In genomic region chr19:48511800-48512503, GRCh38 we compare ENCODE assay signal across 8 cellular contexts. TPM values are rescaled to one million over a fixed set of nuclear protein-coding genes. Genes with fewer than 3 reads are reported as not detected.
DNase-seq lines count a peak whose midpoint lies in the region; ATAC-seq, FAIRE-seq and TF ChIP-seq lines count a peak whose summit lies in the region.

Gene LMTK3 (minus strand): TSS chr19:48511835. CDS start chr19:48511576, 259 bp downstream.

- H3K9me3 Mint-ChIP-seq in CD14-positive monocyte (peaks cover 0 to 9% (median 6%) of the 10 kb centered on the region in 7 donors), activated B cell treated with CpG ODN at 0.5 μM for 24 hours (no peaks in the 10 kb centered on the region), naive B cell (no peaks in the 10 kb centered on the region)

- H3K9me3 ChIP-seq in Loucy (ENCODE audit: insufficient read depth, low read depth, low read length) (no peaks in the 10 kb centered on the region), stomach (no peaks in the 10 kb centered on the region)

- H3F3A ChIP-seq in Loucy (ENCODE audit: low read depth), result no peaks in the 10 kb centered on the region

- H3K4me2 ChIP-seq in Loucy (ENCODE audit: low read depth, low read length, poor library complexity, severe bottlenecking), result peak within 1 kb of the TSS; percentile 72

- no peaks in the 10 kb centered on the region for H3K9me2 ChIP-seq in Loucy (replicated peaks; ENCODE audit: low read depth, low read length)

- H3K36me3 ChIP-seq in Loucy (ENCODE audit: insufficient read depth, low read length) (no peaks in the 10 kb centered on the region), stomach (no peaks in the 10 kb centered on the region)

- intact Hi-C loops in CD14-positive monocyte (cut with micrococcal nuclease) (no loop called here), activated B cell treated with CpG ODN at 0.5 μM for 24 hours (cut with micrococcal nuclease) (loop anchor here (5.0 to 10.0 kb wide), 4 partner anchors 120 to 323 kb away; partner anchors contain the start of genes CARD8, GRIN2D, HSD17B14 and IZUMO1), stomach (cut with DNase I; ENCODE audit: low total_unique reads) (no loop called here)

- H3K27me3 ChIP-seq in Loucy (ENCODE audit: insufficient read depth, low read length, poor library complexity, severe bottlenecking) (no peaks in the 10 kb centered on the region), stomach (peaks cover 17 to 47% (median 27%) of the 10 kb centered on the region in 3 donors)

- H3K4me1 ChIP-seq in Loucy (ENCODE audit: insufficient read depth, low read length, poor library complexity, severe bottlenecking), result no peaks in the 10 kb centered on the region
- peaks cover 20 to 39% (median 31%) of the 10 kb centered on the region in 4 donors for H3K4me1 ChIP-seq in stomach

- DNase-seq in CD14-positive monocyte (ENCODE audit: low spot score) (no peak), activated B cell treated with CpG ODN at 0.5 μM for 24 hours (no peak), caudate nucleus (lab: John Stamatoyannopoulos, UW) (peak; percentile 30 to 97 (median 88)), naive B cell (no peak), stomach (no peak), RCC 7860 (ENCODE audit: low spot score) (no peak)

- WGBS in stomach, 5 donors, result 3 to 13% (median 10%) methylated on average over 13 to 32 of the region's 32 CpGs

- peak within 1 kb of the TSS; percentile 60; the same call in 1 of the 2 replicates for H2AFZ ChIP-seq in Loucy (ENCODE audit: low read length)

- TF ChIP-seq CTCF in CD14-positive monocyte (IDR thresholded peaks at IDR 0.05) (no peak), Loucy (conservative IDR thresholded peaks at IDR 0.05; ENCODE audit: low read length) (no peak), activated B cell treated with CpG ODN at 0.5 μM for 24 hours (IDR thresholded peaks at IDR 0.05) (no peak), stomach (IDR thresholded peaks at IDR 0.05) (no peak)

- H3K36me3 Mint-ChIP-seq in CD14-positive monocyte, result peaks cover 0 to 5% of the 10 kb centered on the region in 2 donors
- no peaks in the 10 kb centered on the region for H3K36me3 Mint-ChIP-seq in activated B cell treated with CpG ODN at 0.5 μM for 24 hours (ENCODE audit: low read depth)
- no peaks in the 10 kb centered on the region for H3K36me3 Mint-ChIP-seq in naive B cell

- H4K20me1 ChIP-seq in Loucy (ENCODE audit: insufficient read depth, low read length, poor library complexity, severe bottlenecking), result no peaks in the 10 kb centered on the region

- H3K27me3 Mint-ChIP-seq in CD14-positive monocyte (ENCODE audit: low read depth in 3 of 3) (peaks cover 5 to 30% (median 20%) of the 10 kb centered on the region in 3 donors), activated B cell treated with CpG ODN at 0.5 μM for 24 hours (peaks cover 2% of the 10 kb centered on the region), naive B cell (peaks cover 8 to 39% (median 12%) of the 10 kb centered on the region in 3 donors)

- no peaks in the 10 kb centered on the region for H3K79me2 ChIP-seq in Loucy (ENCODE audit: insufficient read depth, low read length)

- peak within 1 kb of the TSS; percentile 16 to 74 for H3K4me3 Mint-ChIP-seq in CD14-positive monocyte
- peak within 1 kb of the TSS; percentile 71 for H3K4me3 Mint-ChIP-seq in activated B cell treated with CpG ODN at 0.5 μM for 24 hours
- H3K4me3 Mint-ChIP-seq in naive B cell, result peak within 1 kb of the TSS; percentile 42 to 88 (median 73)

- POLR2A ChIA-PET in activated B cell treated with CpG ODN at 0.5 μM for 24 hours (lab: Charles Lee), result no interaction called here

- FAIRE-seq in RCC 7860 (lab: Jason Lieb, UNC), result no peak

- TF ChIP-seq POLR2A in stomach (IDR thresholded peaks at IDR 0.05), result no peak

- peak within 1 kb of the TSS; percentile 91 for H3K4me3 ChIP-seq in Loucy (ENCODE audit: low read length, poor library complexity, severe bottlenecking)
- H3K4me3 ChIP-seq in stomach, result peak within 1 kb of the TSS; percentile 8 to 39 (median 22)

- H3K4me1 Mint-ChIP-seq in CD14-positive monocyte, result peaks cover 11% of the 10 kb centered on the region
- H3K4me1 Mint-ChIP-seq in activated B cell treated with CpG ODN at 0.5 μM for 24 hours, result peaks cover 17% of the 10 kb centered on the region
- peaks cover 11 to 18% (median 14%) of the 10 kb centered on the region in 3 donors for H3K4me1 Mint-ChIP-seq in naive B cell

- no peak for ATAC-seq in activated B cell treated with CpG ODN at 0.5 μM for 24 hours (ENCODE audit: low read depth)
- peak in 1 of 2 donors; percentile 13 for ATAC-seq in naive B cell (ENCODE audit: low read depth in 2 of 2)
- no peak for ATAC-seq in HG02885 (IDR thresholded peaks at IDR 0.05; ENCODE audit: poor library complexity, unreplicated experiment)

- H3K27ac ChIP-seq in caudate nucleus (ENCODE audit: low read depth, low read length) (peak within 1 kb of the TSS; percentile 75), stomach (no peak within 1 kb of the TSS)

- TF ChIP-seq EP300 in stomach (IDR thresholded peaks at IDR 0.05), result no peak

- CTCF ChIA-PET in activated B cell treated with CpG ODN at 0.5 μM for 24 hours (lab: Charles Lee), result no interaction called here

- H3K27ac Mint-ChIP-seq in CD14-positive monocyte, result no peak within 1 kb of the TSS
- peak within 1 kb of the TSS; percentile 31 for H3K27ac Mint-ChIP-seq in activated B cell treated with CpG ODN at 0.5 μM for 24 hours
- peak within 1 kb of the TSS in 2 of 6 donors; percentile 21 to 56 for H3K27ac Mint-ChIP-seq in naive B cell

- H3K9ac ChIP-seq in Loucy (ENCODE audit: low read depth, low read length, poor library complexity, severe bottlenecking), result no peak within 1 kb of the TSS

RNA-seq across cellular contexts. Expression of gene LMTK3, which starts in this region (rescaled TPM):
- not detected for polyA plus RNA-seq in CD14-positive monocyte
- total RNA-seq in activated B cell treated with CpG ODN at 0.5 μM for 24 hours, result 0.60 and 0.66 TPM in 2 replicates
- polyA plus RNA-seq in naive B cell (ENCODE audit: low read depth in 6 of 6), result not detected
- total RNA-seq in stomach, result 10 to 100 TPM in 1 of 5 donors, 1 to 10 TPM in 1, under 1 TPM in 2, not detected in 1; 0.45 to 23.5 (median 1.1) TPM
- 1 to 10 TPM; 1.1 to 3.5 (median 2.8) TPM for polyA plus RNA-seq in stomach

Comparison
In these comparisons a context has a peak if more than half of its experiments do, and no peak if none do; other contexts are left out.
1. DNase-seq: peak in caudate nucleus (61 of 61); none in CD14-positive monocyte (single experiment), activated B cell treated with CpG ODN at 0.5 μM for 24 hours (single experiment), naive B cell (single experiment), stomach (single experiment) and RCC 7860 (single experiment).
2. Peak in every context shown above with its lines, with median percentiles within 50 percentile points of each other: H3K4me3 Mint-ChIP-seq.